ENCODE assay signal across 22 cellular contexts in genomic region chr9:90303653-90304052, GRCh38.
"Had no signal": no experiment of that assay in that cellular context is flagged by ENCODE, and none has a peak within 500 bp of the region (broad histone marks: within the 10 kb centered on the region; RNA-seq: fewer than 3 reads in every experiment).

No MANE protein-coding gene starts in this region.

- H3K36me3 ChIP-seq: colonic mucosa, esophagus muscularis mucosa, gastroesophageal sphincter, heart left ventricle, left lung, lower lobe of right lung had no signal

- H3K4me3 Mint-ChIP-seq: dendritic cell treated with granulocyte-macrophage colony-stimulating factor and Interleukin-4, amounts not matched to agents 40 ng/mL and 50 ng/mL, for 4 days; immature natural killer cell had no signal

- H3K4me1 Mint-ChIP-seq: immature natural killer cell had no signal

- H3K36me3 Mint-ChIP-seq: immature natural killer cell had no signal

- H3K27ac Mint-ChIP-seq: dendritic cell treated with granulocyte-macrophage colony-stimulating factor and Interleukin-4, amounts not matched to agents 40 ng/mL and 50 ng/mL, for 4 days; immature natural killer cell had no signal

- H3K27me3 ChIP-seq: colonic mucosa, foreskin keratinocyte, hepatocyte, left lung had no signal

- ATAC-seq: foreskin keratinocyte, gastroesophageal sphincter, heart left ventricle, left lung, left ventricle myocardium superior, lower lobe of right lung had no signal

- H3K4me1 ChIP-seq: colonic mucosa, gastroesophageal sphincter, left lung, lower lobe of right lung had no signal

- H3K4me2 ChIP-seq: hepatocyte had no signal

- H3K4me3 ChIP-seq: colonic mucosa, esophagus muscularis mucosa, gastroesophageal sphincter, heart left ventricle, hepatocyte, left lung, lower lobe of right lung had no signal

- H3K9me3 ChIP-seq: colonic mucosa, esophagus muscularis mucosa, gastroesophageal sphincter, heart left ventricle, left lung, lower lobe of right lung had no signal

- H3K27ac ChIP-seq: colonic mucosa, esophagus muscularis mucosa, foreskin keratinocyte, gastroesophageal sphincter, heart left ventricle, hepatocyte, left lung, lower lobe of right lung had no signal

- DNase-seq: colonic mucosa; cortex of kidney; effector CD4-positive, alpha-beta T cell; effector memory CD4-positive, alpha-beta T cell; foreskin keratinocyte; heart left ventricle; hypothalamus; immature natural killer cell; islet precursor cell; kidney; kidney glomerular epithelial cell; left lung; left ventricle myocardium superior; lower lobe of right lung; mesendoderm; midbrain had no signal

- H3K9me3 Mint-ChIP-seq: dendritic cell treated with granulocyte-macrophage colony-stimulating factor and Interleukin-4, amounts not matched to agents 40 ng/mL and 50 ng/mL, for 4 days; immature natural killer cell had no signal

- FAIRE-seq: endothelial cell of umbilical vein, frontal cortex, kidney had no signal
